In the genomic region with DNA sequence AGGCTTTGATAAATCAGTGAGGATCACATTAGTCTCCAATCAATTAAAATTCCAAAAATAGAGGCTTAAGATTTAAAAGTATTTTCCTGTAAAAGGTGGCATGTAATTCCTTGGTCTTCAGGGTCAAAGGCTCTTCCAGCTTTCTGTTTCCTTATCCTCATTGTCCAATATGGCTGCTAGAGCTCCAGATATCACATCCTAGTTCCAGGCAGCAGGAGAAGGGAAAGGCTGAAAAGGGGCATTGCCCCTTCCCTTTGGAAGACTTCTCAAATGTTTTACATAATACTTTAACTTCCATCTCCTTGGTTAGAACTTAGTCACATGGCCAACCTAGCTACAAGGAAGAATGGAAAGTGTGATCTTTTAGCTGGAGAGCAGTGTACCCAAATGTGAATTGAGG, we compare ENCODE assay signal across 26 cellular contexts.
"Had no signal": no experiment of that assay in that cellular context is flagged by ENCODE, and none has a peak within 500 bp of the region (broad histone marks: within the 10 kb centered on the region; RNA-seq: fewer than 3 reads in every experiment).

No MANE protein-coding gene starts in this region.

- H3K36me3 ChIP-seq: stomach, suprapubic skin, thoracic aorta, thyroid gland, tibial artery, tibial nerve, transverse colon, upper lobe of left lung, upper lobe of right lung, uterus, vagina had no signal

- DNase-seq: stimulated activated CD4-positive, alpha-beta T cell treated with anti-CD3 and anti-CD28 coated beads, Interleukin-2, amount 100 ng/mL, for 48 hours; stimulated activated CD4-positive, alpha-beta T cell treated with anti-CD3 and anti-CD28 coated beads, Interleukin-4, amount 100 ng/mL, for 1 hour; stimulated activated CD4-positive, alpha-beta T cell treated with anti-CD3 and anti-CD28 coated beads, Interleukin-4, amount 100 ng/mL, for 24 hours; stimulated activated CD4-positive, alpha-beta T cell treated with anti-CD3 and anti-CD28 coated beads, Interleukin-4, amount 100 ng/mL, for 4 hours; stimulated activated CD8-positive, alpha-beta memory T cell treated with anti-CD3 and anti-CD28 coated beads, Interleukin-4, amount 100 ng/mL, for 48 hours; stimulated activated naive B cell treated with anti-CD40 and anti-IgM and Interleukin-4, amounts not matched to agents 10 μg/mL and 1 μg/mL and 100 μg/mL, for 72 hours; stimulated activated naive CD4-positive, alpha-beta T cell; stimulated activated naive CD4-positive, alpha-beta T cell treated with Interleukin-2 at 50 U/mL for 16 hours; stimulated activated naive CD8-positive, alpha-beta T cell treated with anti-CD3 and anti-CD28 coated beads, Interleukin-15, amount 100 ng/mL, for 72 hours; stimulated activated naive CD8-positive, alpha-beta T cell treated with anti-CD3 and anti-CD28 coated beads, Interleukin-15, Interleukin-2, amounts not matched to agents 100 U/mL and 50 U/mL, for 24 hours; stomach; substantia nigra; testis; thyroid gland; tibial artery; transverse colon; trophoblast cell; upper lobe of left lung; upper lobe of right lung; uterus had no signal

- ATAC-seq: stimulated activated effector memory CD8-positive, alpha-beta T cell treated with anti-CD3 and anti-CD28 coated beads, Interleukin-12 subunit alpha, Interleukin-12 subunit beta, amount 100 ng/mL, for 72 hours; stimulated activated memory B cell treated with anti-CD40 and anti-IgM and Interleukin-4, amounts not matched to agents 10 μg/mL and 1 μg/mL and 100 μg/mL, for 72 hours; stimulated activated naive B cell treated with anti-CD40 and anti-IgM and Interleukin-4, amounts not matched to agents 10 μg/mL and 1 μg/mL and 100 μg/mL, for 72 hours; stimulated activated naive CD8-positive, alpha-beta T cell treated with anti-CD3 and anti-CD28 coated beads, Interleukin-15, amount 100 ng/mL, for 72 hours; stimulated activated naive CD8-positive, alpha-beta T cell treated with anti-CD3 and anti-CD28 coated beads, Interleukin-15, Interleukin-2, amounts not matched to agents 100 U/mL and 50 U/mL, for 24 hours; upper lobe of right lung had no signal

- H3K4me3 ChIP-seq: stomach, suprapubic skin, testis, thoracic aorta, thyroid gland, tibial artery, tibial nerve, transverse colon, upper lobe of left lung, upper lobe of right lung, uterus, vagina had no signal

- H3K27ac ChIP-seq: stomach, suprapubic skin, testis, thoracic aorta, thyroid gland, tibial artery, tibial nerve, transverse colon, upper lobe of left lung, upper lobe of right lung, uterus, vagina had no signal

- H3K4me1 ChIP-seq: suprapubic skin, testis, tibial nerve, transverse colon, upper lobe of left lung, upper lobe of right lung, uterus, vagina had no signal

- H3K27me3 ChIP-seq: testis, thyroid gland, tibial artery, tibial nerve, transverse colon, upper lobe of left lung, upper lobe of right lung, uterus, vagina had no signal

- H3K9me3 ChIP-seq: stomach, suprapubic skin, testis, thoracic aorta, thyroid gland, tibial artery, tibial nerve, transverse colon, upper lobe of right lung, uterus, vagina had no signal
